1 cellular context compared by ENCODE assay signal in the genomic region with DNA sequence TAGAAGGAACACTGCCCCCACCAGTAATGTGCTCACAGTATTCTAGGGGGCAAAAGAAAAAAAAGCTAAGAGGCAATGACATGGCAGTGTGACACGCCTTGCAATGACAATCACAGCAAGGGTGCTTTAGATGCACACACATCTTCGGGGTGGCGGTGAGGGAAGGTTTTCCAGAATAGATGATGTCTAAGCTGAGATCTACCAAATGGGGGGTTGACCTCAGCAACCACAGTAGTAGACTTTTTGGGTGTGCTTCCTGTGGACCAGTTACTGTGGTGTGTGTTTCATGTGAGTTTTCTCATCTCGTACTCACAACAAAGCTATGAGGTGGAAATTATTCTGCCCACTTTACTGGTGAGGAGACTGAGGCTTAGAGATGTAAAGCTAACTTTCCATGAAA.
TF ChIP-seq lines count a peak whose summit lies in the region.

No MANE protein-coding gene starts in this region.

TF ChIP-seq in HEK293, 187 proteins besides CTCF, POLR2A, EP300 and RAD21:
- no peak for TF ChIP-seq ZNF654 (tag by site-specific recombination; IDR thresholded peaks at IDR 0.05; ENCODE audit: low read depth)
- TF ChIP-seq ZNF416 (tag by site-specific recombination; IDR thresholded peaks at IDR 0.05) = no peak
- TF ChIP-seq, protein P1, sequence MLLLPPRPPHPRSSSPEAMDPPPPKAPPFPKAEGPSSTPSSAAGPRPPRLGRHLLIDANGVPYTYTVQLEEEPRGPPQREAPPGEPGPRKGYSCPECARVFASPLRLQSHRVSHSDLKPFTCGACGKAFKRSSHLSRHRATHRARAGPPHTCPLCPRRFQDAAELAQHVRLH (tag by site-specific recombination; IDR thresholded peaks at IDR 0.05) = 0 out of 2 replicates have a peak, but pooled peaks have one; percentile 12
